Comparison of ENCODE assay signal across 9 cellular contexts in the genomic region with DNA sequence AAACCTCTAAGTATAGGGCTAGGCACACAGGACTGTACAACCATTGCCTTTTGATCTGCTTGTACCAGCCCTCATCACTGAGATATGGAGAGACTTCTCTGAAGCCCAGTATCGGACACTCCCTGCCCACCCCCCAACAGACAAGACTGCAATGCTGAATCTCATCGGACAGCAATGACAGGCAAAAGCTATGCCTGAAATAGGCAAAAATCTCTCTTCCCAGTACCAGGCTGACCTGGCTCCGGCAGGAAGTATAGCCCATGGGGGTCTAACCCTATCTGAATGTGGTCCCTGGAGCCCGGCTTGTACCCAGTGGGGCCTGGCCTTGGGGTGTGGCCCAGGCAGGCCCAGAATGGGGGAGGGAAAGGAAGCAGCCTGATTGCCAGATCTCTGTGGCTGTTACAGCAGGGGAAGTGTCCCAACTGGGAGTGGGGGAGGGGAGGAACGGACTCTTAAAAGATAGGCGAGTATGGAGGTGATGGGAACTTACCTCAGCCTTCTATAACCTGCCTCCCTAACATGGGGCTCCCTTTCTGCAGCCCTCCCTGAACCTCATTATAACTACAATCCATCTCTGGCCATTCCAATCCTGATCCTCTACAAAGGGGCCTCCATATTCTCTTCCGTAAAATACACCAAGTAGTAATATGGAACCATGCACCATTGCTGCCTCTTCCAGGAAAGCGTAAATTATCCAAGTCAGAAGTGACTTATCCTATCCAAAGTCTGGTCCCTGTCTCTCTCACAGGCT. TPM values are rescaled to one million over a fixed set of nuclear protein-coding genes. Genes with fewer than 3 reads are reported as not detected.
DNase-seq lines count a peak whose midpoint lies in the region; ATAC-seq, FAIRE-seq and TF ChIP-seq lines count a peak whose summit lies in the region.
"Had no signal": no experiment of that assay in that cellular context is flagged by ENCODE, and none has a peak within 500 bp of the region (broad histone marks: within the 10 kb centered on the region; RNA-seq: fewer than 3 reads in every experiment).

No MANE protein-coding gene starts in this region.

- H3K4me1 ChIP-seq in HEK293 (ENCODE audit: control insufficient read depth, insufficient read depth, low read length) (no peaks in the 10 kb centered on the region), spleen (peaks cover 79 to 100% (median 97%) of the 10 kb centered on the region in 6 donors)

- no peaks in the 10 kb centered on the region for H3K9me3 ChIP-seq in HEK293 (ENCODE audit: control insufficient read depth, insufficient read depth, low read depth, low read length)
- no peaks in the 10 kb centered on the region for H3K9me3 ChIP-seq in spleen

- no peak for FAIRE-seq in H54 (lab: Jason Lieb, UNC)

- peak; percentile 81 for DNase-seq in UCSD-AML1 (lab: John Stamatoyannopoulos, UW; ENCODE audit: unreplicated experiment)
- peak; percentile 93 for DNase-seq in cardiac septum (ENCODE audit: low spot score)
- DNase-seq in spleen = peak; percentile 91
- no peak for DNase-seq in H54 (ENCODE audit: insufficient read length, low spot score)
- DNase-seq in occipital lobe (lab: John Stamatoyannopoulos, UW) = no peak
- DNase-seq in AG08396 (ENCODE audit: low spot score) = no peak
- DNase-seq: NCI-H2171 had no signal

- intact Hi-C loops in cardiac septum (cut with DNase I) (no loop called here), spleen (cut with DNase I; ENCODE audit: low total_unique reads) (no loop called here)

- TF ChIP-seq CTCF in HEK293 (tag by site-specific recombination; IDR thresholded peaks at IDR 0.05) (no peak), spleen (IDR thresholded peaks at IDR 0.05 in 8 of 11, conservative IDR thresholded peaks at IDR 0.05 in 3 of 11) (no peak)

- CTCF ChIA-PET in HEK293 (lab: Yijun Ruan, JAX) = interaction anchor here (0.6 to 1.7 kb wide), 4 partner anchors 9 to 241 kb away, joined by 3 to 11 read pairs (median 6); a partner anchor contains a TSS

- TF ChIP-seq POLR2A in spleen (IDR thresholded peaks at IDR 0.05) = no peak
- no peak for TF ChIP-seq POLR2A in H54 (IDR thresholded peaks at IDR 0.05; ENCODE audit: low read depth, low read length)

- H3K36me3 ChIP-seq in HEK293 (ENCODE audit: control insufficient read depth in 2 of 2, insufficient read depth in 1 of 2, low read length in 2 of 2) (peaks cover 0 to 60% of the 10 kb centered on the region in 2 experiments; a peak in 2 of 3 replicates), spleen (peaks cover 0 to 63% (median 12%) of the 10 kb centered on the region in 6 donors)

- POLR2A ChIA-PET in HEK293 (lab: Yijun Ruan, JAX) = interaction anchor here (0.7 kb wide), 1 partner anchor 50 kb away, joined by 4 read pairs; no protein-coding TSS in a partner anchor

- no peak overlapping the region for H3K27ac ChIP-seq in HEK293 (ENCODE audit: extremely low read depth, low read depth, low read length)
- peak overlapping the region; percentile 22 to 100 (median 98) for H3K27ac ChIP-seq in spleen

- H3K4me3 ChIP-seq in HEK293 (ENCODE audit: low read depth, low read length) (no peak overlapping the region), spleen (peak overlapping the region in 7 of 8 donors; percentile 1 to 96 (median 17))

- ATAC-seq in GM21528 (IDR thresholded peaks at IDR 0.05; ENCODE audit: low FRiP score, unreplicated experiment) = no peak

- 29 to 43% (median 36%) methylated on average over 8 of the region's 8 CpGs for WGBS in spleen, 5 donors

- no peaks in the 10 kb centered on the region for H3K27me3 ChIP-seq in spleen (replicated peaks in 1 of 7)

TF ChIP-seq in HEK293, 187 proteins besides CTCF, POLR2A, EP300 and RAD21:
- TF ChIP-seq ZNF792 (tag by site-specific recombination; IDR thresholded peaks at IDR 0.05) (no peak), ZNF341 (tag by site-specific recombination; IDR thresholded peaks at IDR 0.05; ENCODE audit: low read depth) (peak; percentile 54)
TF ChIP-seq in HEK293: peak in this region for 1.

RNA-seq across cellular contexts. Expression of a gene that starts 6.2 kb away (rescaled TPM):
- total RNA-seq in cardiac septum (27.5 TPM), spleen (100 to 1,000 TPM; 144 to 256 (median 155) TPM), occipital lobe (2.0 TPM)
- polyA plus RNA-seq in spleen = 100 to 1,000 TPM; 102 to 142 (median 107) TPM

RNA-seq across cellular contexts. Expression of a gene that starts 20.9 kb away (rescaled TPM):
- total RNA-seq in cardiac septum = 40.4 TPM
- 10 to 100 TPM; 55.4 to 85.2 (median 65.0) TPM for total RNA-seq in spleen
- 10 to 100 TPM; 13.0 to 22.5 (median 16.3) TPM for polyA plus RNA-seq in spleen
- total RNA-seq in occipital lobe = 12.3 TPM

RNA-seq across cellular contexts. Expression of a gene that starts 26.2 kb away (rescaled TPM):
- total RNA-seq in cardiac septum (22.7 TPM), spleen (10 to 100 TPM; 10.7 to 22.2 (median 13.3) TPM), occipital lobe (9.4 TPM)
- polyA plus RNA-seq in spleen = 10 to 100 TPM; 14.9 to 19.7 (median 15.1) TPM

RNA-seq across cellular contexts. Expression of a gene that starts 37.2 kb away (rescaled TPM):
- 49.6 TPM for total RNA-seq in cardiac septum
- total RNA-seq in spleen = 100 to 1,000 TPM in 3 of 7 donors, 10 to 100 TPM in 4; 71.2 to 171 (median 99.7) TPM
- 10 to 100 TPM; 12.6 to 21.4 (median 16.9) TPM for polyA plus RNA-seq in spleen
- 72.1 TPM for total RNA-seq in occipital lobe

Comparison
In these comparisons a context has a peak if more than half of its experiments do, and no peak if none do; other contexts are left out.
1. DNase-seq: peak in UCSD-AML1 (single experiment), cardiac septum (single experiment) and spleen (single experiment); none in H54 (single experiment), occipital lobe (single experiment) and AG08396 (single experiment).